11 cellular contexts compared by ENCODE assay signal in genomic region chr11:120057028-120057330, GRCh38.
"Had no signal": no experiment of that assay in that cellular context is flagged by ENCODE, and none has a peak within 500 bp of the region (broad histone marks: within the 10 kb centered on the region; RNA-seq: fewer than 3 reads in every experiment).

No MANE protein-coding gene starts in this region.

- H3K4me2 ChIP-seq: SK-N-SH had no signal

- H3K4me3 ChIP-seq: left lung, tibial artery had no signal

- ATAC-seq: activated CD8-positive, alpha-beta T cell treated with anti-CD3 and anti-CD28 coated beads, Interleukin-2, amount 10 ng/mL, durations not matched to agents 7 days and 5 days; left lung; right cardiac atrium had no signal

- H3K9me2 ChIP-seq: SK-N-SH had no signal

- DNase-seq: activated CD4-positive, alpha-beta T cell treated with anti-CD3 and anti-CD28 coated beads for 48 hours; activated CD8-positive, alpha-beta T cell treated with anti-CD3 and anti-CD28 coated beads, Interleukin-2, amount 10 ng/mL, durations not matched to agents 7 days and 5 days; activated effector memory CD4-positive, alpha-beta T cell treated with Interleukin-2 at 50 U/mL for 16 hours; cerebellar nuclear complex; left lung; right cardiac atrium; SK-N-SH; tibial artery had no signal

- H3K27me3 ChIP-seq: brain microvascular endothelial cell had no signal

- H3K9me3 Mint-ChIP-seq: activated naive CD4-positive, alpha-beta T cell treated with anti-CD3 and anti-CD28 coated beads, Interleukin-2, amount 50 U/mL, for 24 hours; dendritic cell treated with granulocyte-macrophage colony-stimulating factor and Interleukin-4, amounts not matched to agents 40 ng/mL and 50 ng/mL, for 4 days had no signal

- H3K36me3 Mint-ChIP-seq: activated naive CD4-positive, alpha-beta T cell treated with anti-CD3 and anti-CD28 coated beads, Interleukin-2, amount 50 U/mL, for 24 hours had no signal

- H3K36me3 ChIP-seq: brain microvascular endothelial cell, left lung, tibial artery had no signal

- H3K27ac ChIP-seq: brain microvascular endothelial cell, left lung, tibial artery had no signal

- H3K4me1 ChIP-seq: left lung had no signal

- H3K27ac Mint-ChIP-seq: activated CD8-positive, alpha-beta T cell treated with anti-CD3 and anti-CD28 coated beads, Interleukin-2, amount 10 ng/mL, durations not matched to agents 7 days and 5 days; activated naive CD4-positive, alpha-beta T cell treated with anti-CD3 and anti-CD28 coated beads, Interleukin-2, amount 50 U/mL, for 24 hours; dendritic cell treated with granulocyte-macrophage colony-stimulating factor and Interleukin-4, amounts not matched to agents 40 ng/mL and 50 ng/mL, for 4 days had no signal

- H3K4me1 Mint-ChIP-seq: activated naive CD4-positive, alpha-beta T cell treated with anti-CD3 and anti-CD28 coated beads, Interleukin-2, amount 50 U/mL, for 24 hours had no signal

- H3K4me3 Mint-ChIP-seq: activated CD8-positive, alpha-beta T cell treated with anti-CD3 and anti-CD28 coated beads, Interleukin-2, amount 10 ng/mL, durations not matched to agents 7 days and 5 days; activated naive CD4-positive, alpha-beta T cell treated with anti-CD3 and anti-CD28 coated beads, Interleukin-2, amount 50 U/mL, for 24 hours; dendritic cell treated with granulocyte-macrophage colony-stimulating factor and Interleukin-4, amounts not matched to agents 40 ng/mL and 50 ng/mL, for 4 days had no signal

- H3K9me3 ChIP-seq: left lung, SK-N-SH, tibial artery had no signal
